ENCODE assay signal across 1 cellular context in the genomic region with DNA sequence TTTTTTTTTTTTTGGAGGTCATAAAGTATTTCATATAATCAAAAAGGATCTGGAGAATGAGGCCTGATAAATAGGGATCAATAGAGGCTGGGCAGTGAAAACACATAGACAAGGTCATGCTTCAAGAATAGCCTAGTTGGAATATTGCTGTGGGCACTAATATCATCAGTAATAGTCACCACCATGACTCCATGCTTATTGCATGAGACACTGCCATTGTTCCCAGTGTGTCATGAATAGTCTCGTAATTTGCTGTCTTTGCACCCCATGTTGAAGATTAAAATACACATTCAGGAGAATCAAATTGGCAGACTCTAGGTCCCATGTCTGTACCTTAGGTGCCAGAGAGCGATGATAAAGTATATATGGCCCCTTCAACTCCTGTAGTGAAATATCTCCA.
TF ChIP-seq lines count a peak whose summit lies in the region.

No MANE protein-coding gene starts in this region.

TF ChIP-seq in HEK293, 187 proteins besides CTCF, POLR2A, EP300 and RAD21 (continued from another document):
- no peak for TF ChIP-seq ZNF214 (tag by site-specific recombination; IDR thresholded peaks at IDR 0.05; ENCODE audit: borderline replicate concordance)
TF ChIP-seq in HEK293: peak in this region for 1.
